Comparison of ENCODE assay signal across 24 cellular contexts in the genomic region with DNA sequence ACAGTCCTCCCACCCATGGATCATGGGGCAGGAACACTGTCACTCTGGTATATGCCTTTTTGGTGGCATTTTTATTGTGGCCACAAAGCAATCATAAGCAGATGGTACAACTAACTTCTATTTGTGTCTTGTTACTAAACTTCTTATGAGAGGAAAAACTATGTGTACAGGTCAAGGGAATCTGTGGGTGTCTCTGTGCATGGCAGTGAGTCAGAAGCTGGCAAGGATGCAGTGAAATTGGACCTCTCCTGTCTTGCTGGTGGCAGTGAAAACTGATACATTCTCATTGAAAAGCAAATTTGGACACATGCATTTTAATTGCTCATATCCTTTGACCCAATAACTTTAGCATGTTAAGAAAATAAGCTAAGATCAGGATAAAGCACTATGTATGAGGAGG.
A peak's percentile ranks its signal among the peaks of the same experiment; 100 is the strongest.
DNase-seq lines count a peak whose midpoint lies in the region; ATAC-seq and TF ChIP-seq lines count a peak whose summit lies in the region.
"Had no signal": no experiment of that assay in that cellular context is flagged by ENCODE, and none has a peak within 500 bp of the region (broad histone marks: within the 10 kb centered on the region; RNA-seq: fewer than 3 reads in every experiment).

No MANE protein-coding gene starts in this region.

- intact Hi-C loops in activated CD4-positive, alpha-beta T cell treated with anti-CD3 and anti-CD28 coated beads, Interleukin-2, amount 10 ng/mL, durations not matched to agents 24 days and 14 days (cut with micrococcal nuclease): no loop called here

- TF ChIP-seq CTCF in AG10803 (conservative IDR thresholded peaks at IDR 0.05; ENCODE audit: low read length): no peak
- no peak for TF ChIP-seq CTCF in cardiac fibroblast (IDR thresholded peaks at IDR 0.05; ENCODE audit: low read depth, low read length)

- no peak for ATAC-seq in GM21786 (IDR thresholded peaks at IDR 0.05; ENCODE audit: unreplicated experiment)
- no peak for ATAC-seq in stimulated activated naive CD8-positive, alpha-beta T cell treated with anti-CD3 and anti-CD28 coated beads, Interleukin-15, amount 100 ng/mL, for 72 hours
- ATAC-seq in activated T-cell treated with anti-CD3 and anti-CD28 coated beads, Interleukin-2, amount 50 U/mL, for 72 hours (replicated peaks in 1 of 2): no peak
- ATAC-seq: gastroesophageal sphincter; K562; left lung; mucosa of descending colon; stimulated activated memory B cell treated with anti-CD40 and anti-IgM and Interleukin-4, amounts not matched to agents 10 μg/mL and 1 μg/mL and 100 μg/mL, for 72 hours had no signal

- H3K4me3 Mint-ChIP-seq in activated CD4-positive, alpha-beta T cell treated with anti-CD3 and anti-CD28 coated beads, Interleukin-2, amount 10 ng/mL, durations not matched to agents 24 days and 14 days: no peak overlapping the region
- no peak overlapping the region for H3K4me3 Mint-ChIP-seq in stimulated activated naive CD8-positive, alpha-beta T cell treated with anti-CD3 and anti-CD28 coated beads, Interleukin-15, amount 100 ng/mL, for 72 hours
- no peak overlapping the region for H3K4me3 Mint-ChIP-seq in activated T-cell treated with anti-CD3 and anti-CD28 coated beads, Interleukin-2, amount 50 U/mL, for 72 hours
- H3K4me3 Mint-ChIP-seq: activated CD4-positive, alpha-beta memory T cell treated with anti-CD3 and anti-CD28 coated beads, Interleukin-2, amount 10 ng/mL, durations not matched to agents 7 days and 5 days; activated naive CD8-positive, alpha-beta T cell treated with anti-CD3 and anti-CD28 coated beads for 36 hours; central memory CD8-positive, alpha-beta T cell; stimulated activated memory B cell treated with anti-CD40 and anti-IgM and Interleukin-4, amounts not matched to agents 10 μg/mL and 1 μg/mL and 100 μg/mL, for 72 hours had no signal

- H3K4me1 Mint-ChIP-seq in activated CD4-positive, alpha-beta T cell treated with anti-CD3 and anti-CD28 coated beads, Interleukin-2, amount 10 ng/mL, durations not matched to agents 24 days and 14 days: no peaks in the 10 kb centered on the region
- H3K4me1 Mint-ChIP-seq in stimulated activated naive CD8-positive, alpha-beta T cell treated with anti-CD3 and anti-CD28 coated beads, Interleukin-15, amount 100 ng/mL, for 72 hours: no peaks in the 10 kb centered on the region
- no peaks in the 10 kb centered on the region for H3K4me1 Mint-ChIP-seq in activated T-cell treated with anti-CD3 and anti-CD28 coated beads, Interleukin-2, amount 50 U/mL, for 72 hours (ENCODE audit: low read depth)
- H3K4me1 Mint-ChIP-seq: activated CD4-positive, alpha-beta memory T cell treated with anti-CD3 and anti-CD28 coated beads, Interleukin-2, amount 10 ng/mL, durations not matched to agents 7 days and 5 days; activated naive CD8-positive, alpha-beta T cell treated with anti-CD3 and anti-CD28 coated beads for 36 hours; central memory CD8-positive, alpha-beta T cell; stimulated activated memory B cell treated with anti-CD40 and anti-IgM and Interleukin-4, amounts not matched to agents 10 μg/mL and 1 μg/mL and 100 μg/mL, for 72 hours had no signal

- DNase-seq in AG10803 (ENCODE audit: low read depth) (peak; percentile 71), LHCN-M2 (ENCODE audit: low read depth) (peak; percentile 20), cardiac fibroblast (ENCODE audit: low read depth in 2 of 2) (peak; percentile 15 to 53), kidney tubule cell (ENCODE audit: low spot score) (peak; percentile 57)
- DNase-seq in activated CD4-positive, alpha-beta T cell treated with anti-CD3 and anti-CD28 coated beads, Interleukin-2, amount 10 ng/mL, durations not matched to agents 24 days and 14 days: no peak
- DNase-seq in stimulated activated naive CD8-positive, alpha-beta T cell treated with anti-CD3 and anti-CD28 coated beads, Interleukin-15, amount 100 ng/mL, for 72 hours: no peak
- no peak for DNase-seq in activated T-cell treated with anti-CD3 and anti-CD28 coated beads, Interleukin-2, amount 50 U/mL, for 72 hours
- DNase-seq: activated CD4-positive, alpha-beta memory T cell treated with anti-CD3 and anti-CD28 coated beads, Interleukin-2, amount 10 ng/mL, durations not matched to agents 7 days and 5 days; activated naive CD8-positive, alpha-beta T cell treated with anti-CD3 and anti-CD28 coated beads for 36 hours; left lung; mucosa of descending colon; NCI-H1092 treated with DMSO at 0.1 percent for 48 hours; NCI-H2107; NCI-H524; SJCRH30; stimulated activated CD4-positive, alpha-beta T cell treated with anti-CD3 and anti-CD28 coated beads, Interleukin-15, amount 100 ng/mL, for 24 hours; T-helper 2 cell; thyroid gland; WERI-Rb-1 had no signal

- H3K4me3 ChIP-seq in AG10803 (ENCODE audit: low read length): no peak overlapping the region
- no peak overlapping the region for H3K4me3 ChIP-seq in cardiac fibroblast (replicated peaks in 1 of 2; ENCODE audit: low read depth in 2 of 2, low read length in 2 of 2)
- H3K4me3 ChIP-seq: gastroesophageal sphincter, K562, left lung, mucosa of descending colon, SJCRH30, thyroid gland had no signal

- no peaks in the 10 kb centered on the region for H3K36me3 Mint-ChIP-seq in activated CD4-positive, alpha-beta T cell treated with anti-CD3 and anti-CD28 coated beads, Interleukin-2, amount 10 ng/mL, durations not matched to agents 24 days and 14 days (ENCODE audit: low read depth)
- H3K36me3 Mint-ChIP-seq in activated T-cell treated with anti-CD3 and anti-CD28 coated beads, Interleukin-2, amount 50 U/mL, for 72 hours (ENCODE audit: insufficient read depth in 2 of 2): no peaks in the 10 kb centered on the region
- H3K36me3 Mint-ChIP-seq: activated naive CD8-positive, alpha-beta T cell treated with anti-CD3 and anti-CD28 coated beads for 36 hours; stimulated activated memory B cell treated with anti-CD40 and anti-IgM and Interleukin-4, amounts not matched to agents 10 μg/mL and 1 μg/mL and 100 μg/mL, for 72 hours had no signal

- no peak overlapping the region for H3K27ac Mint-ChIP-seq in activated CD4-positive, alpha-beta T cell treated with anti-CD3 and anti-CD28 coated beads, Interleukin-2, amount 10 ng/mL, durations not matched to agents 24 days and 14 days
- H3K27ac Mint-ChIP-seq in stimulated activated naive CD8-positive, alpha-beta T cell treated with anti-CD3 and anti-CD28 coated beads, Interleukin-15, amount 100 ng/mL, for 72 hours: no peak overlapping the region
- H3K27ac Mint-ChIP-seq in activated T-cell treated with anti-CD3 and anti-CD28 coated beads, Interleukin-2, amount 50 U/mL, for 72 hours: no peak overlapping the region
- H3K27ac Mint-ChIP-seq: activated CD4-positive, alpha-beta memory T cell treated with anti-CD3 and anti-CD28 coated beads, Interleukin-2, amount 10 ng/mL, durations not matched to agents 7 days and 5 days; activated naive CD8-positive, alpha-beta T cell treated with anti-CD3 and anti-CD28 coated beads for 36 hours; stimulated activated memory B cell treated with anti-CD40 and anti-IgM and Interleukin-4, amounts not matched to agents 10 μg/mL and 1 μg/mL and 100 μg/mL, for 72 hours had no signal

- no peaks in the 10 kb centered on the region for H3K27me3 Mint-ChIP-seq in activated CD4-positive, alpha-beta T cell treated with anti-CD3 and anti-CD28 coated beads, Interleukin-2, amount 10 ng/mL, durations not matched to agents 24 days and 14 days
- H3K27me3 Mint-ChIP-seq in stimulated activated naive CD8-positive, alpha-beta T cell treated with anti-CD3 and anti-CD28 coated beads, Interleukin-15, amount 100 ng/mL, for 72 hours: no peaks in the 10 kb centered on the region
- peaks cover 17% of the 10 kb centered on the region for H3K27me3 Mint-ChIP-seq in activated T-cell treated with anti-CD3 and anti-CD28 coated beads, Interleukin-2, amount 50 U/mL, for 72 hours (ENCODE audit: low read depth)
- H3K27me3 Mint-ChIP-seq: activated naive CD8-positive, alpha-beta T cell treated with anti-CD3 and anti-CD28 coated beads for 36 hours; stimulated activated memory B cell treated with anti-CD40 and anti-IgM and Interleukin-4, amounts not matched to agents 10 μg/mL and 1 μg/mL and 100 μg/mL, for 72 hours had no signal

- H3K9me3 Mint-ChIP-seq in activated CD4-positive, alpha-beta T cell treated with anti-CD3 and anti-CD28 coated beads, Interleukin-2, amount 10 ng/mL, durations not matched to agents 24 days and 14 days: no peaks in the 10 kb centered on the region
- H3K9me3 Mint-ChIP-seq in stimulated activated naive CD8-positive, alpha-beta T cell treated with anti-CD3 and anti-CD28 coated beads, Interleukin-15, amount 100 ng/mL, for 72 hours: no peaks in the 10 kb centered on the region
- H3K9me3 Mint-ChIP-seq in activated T-cell treated with anti-CD3 and anti-CD28 coated beads, Interleukin-2, amount 50 U/mL, for 72 hours: no peaks in the 10 kb centered on the region
- H3K9me3 Mint-ChIP-seq: activated CD4-positive, alpha-beta memory T cell treated with anti-CD3 and anti-CD28 coated beads, Interleukin-2, amount 10 ng/mL, durations not matched to agents 7 days and 5 days; activated naive CD8-positive, alpha-beta T cell treated with anti-CD3 and anti-CD28 coated beads for 36 hours; central memory CD8-positive, alpha-beta T cell; stimulated activated memory B cell treated with anti-CD40 and anti-IgM and Interleukin-4, amounts not matched to agents 10 μg/mL and 1 μg/mL and 100 μg/mL, for 72 hours had no signal

Comparison
In these comparisons a context has a peak if more than half of its experiments do, and no peak if none do; other contexts are left out.
1. DNase-seq: peak in AG10803 (single experiment), LHCN-M2 (single experiment), cardiac fibroblast (2 of 2) and kidney tubule cell (single experiment); none in activated CD4-positive, alpha-beta T cell treated with anti-CD3 and anti-CD28 coated beads, Interleukin-2, amount 10 ng/mL, durations not matched to agents 24 days and 14 days (single experiment), stimulated activated naive CD8-positive, alpha-beta T cell treated with anti-CD3 and anti-CD28 coated beads, Interleukin-15, amount 100 ng/mL, for 72 hours (0 of 2) and activated T-cell treated with anti-CD3 and anti-CD28 coated beads, Interleukin-2, amount 50 U/mL, for 72 hours (0 of 2).